In the genomic region with DNA sequence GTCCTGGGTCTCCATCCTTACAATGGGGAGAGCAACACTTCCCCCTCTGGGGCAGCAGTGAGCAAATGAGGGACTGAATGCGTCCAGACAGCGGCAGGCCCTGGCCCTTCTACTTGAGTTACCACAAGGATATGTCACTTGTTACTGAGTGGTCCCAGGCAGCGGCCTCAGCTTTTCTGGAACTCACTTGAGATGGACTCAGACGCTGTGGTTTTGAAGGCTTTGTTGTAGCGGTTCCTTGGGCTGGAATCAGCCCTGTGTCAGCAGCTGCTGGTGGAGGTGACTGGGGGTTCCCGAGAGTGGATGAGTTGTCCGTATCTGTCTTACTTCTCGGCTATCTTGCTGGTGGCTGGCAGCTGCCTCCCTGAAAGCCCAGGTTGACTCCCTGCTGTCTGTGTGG, we compare ENCODE assay signal across 11 cellular contexts.
DNase-seq lines count a peak whose midpoint lies in the region; ATAC-seq lines count a peak whose summit lies in the region.
"Had no signal": no experiment of that assay in that cellular context is flagged by ENCODE, and none has a peak within 500 bp of the region (broad histone marks: within the 10 kb centered on the region; RNA-seq: fewer than 3 reads in every experiment).

No MANE protein-coding gene starts in this region.

- 89 to 94% methylated on average over 8 of the region's 8 CpGs for WGBS in mesodermal cell (ENCODE audit: insufficient coverage in 2 of 2), 2 experiments

- H3K4me1 Mint-ChIP-seq in CD8-positive, alpha-beta memory T cell: peaks cover 8 to 40% (median 13%) of the 10 kb centered on the region in 3 donors
- H3K4me1 Mint-ChIP-seq in activated T-cell treated with anti-CD3 and anti-CD28 coated beads, Interleukin-2, amount 50 U/mL, for 72 hours (ENCODE audit: low read depth): peaks cover 57% of the 10 kb centered on the region

- H3K27ac Mint-ChIP-seq in CD8-positive, alpha-beta memory T cell: peak overlapping the region in 6 of 8 donors; percentile 29 to 79 (median 62)
- peak overlapping the region; percentile 90 for H3K27ac Mint-ChIP-seq in activated T-cell treated with anti-CD3 and anti-CD28 coated beads, Interleukin-2, amount 50 U/mL, for 72 hours

- H3K9me3 ChIP-seq in CD8-positive, alpha-beta memory T cell (ENCODE audit: low read length): no peaks in the 10 kb centered on the region
- no peaks in the 10 kb centered on the region for H3K9me3 ChIP-seq in mesodermal cell (ENCODE audit: control insufficient read depth, low read length)

- DNase-seq in CD8-positive, alpha-beta memory T cell: no peak
- peak; percentile 72 to 74 for DNase-seq in activated T-cell treated with anti-CD3 and anti-CD28 coated beads, Interleukin-2, amount 50 U/mL, for 72 hours
- DNase-seq in NCI-H1105 (lab: John Stamatoyannopoulos, UW) (no peak), superior temporal gyrus (ENCODE audit: extremely low spot score) (no peak), NCI-H526 (lab: John Stamatoyannopoulos, UW) (no peak), NCI-H1105 treated with DMSO at 0.1 percent for 48 hours (lab: John Stamatoyannopoulos, UW) (no peak)
- DNase-seq: DND-41 had no signal

- H3K4me3 ChIP-seq in CD8-positive, alpha-beta memory T cell (ENCODE audit: low read length): no peak overlapping the region
- no peak overlapping the region for H3K4me3 ChIP-seq in mesodermal cell (ENCODE audit: extremely low read depth, insufficient read depth, low read length, poor library complexity, severe bottlenecking)

- H3K9me3 Mint-ChIP-seq in CD8-positive, alpha-beta memory T cell: no peaks in the 10 kb centered on the region
- no peaks in the 10 kb centered on the region for H3K9me3 Mint-ChIP-seq in activated T-cell treated with anti-CD3 and anti-CD28 coated beads, Interleukin-2, amount 50 U/mL, for 72 hours

- H3K27me3 Mint-ChIP-seq in CD8-positive, alpha-beta memory T cell: no peaks in the 10 kb centered on the region
- no peaks in the 10 kb centered on the region for H3K27me3 Mint-ChIP-seq in activated T-cell treated with anti-CD3 and anti-CD28 coated beads, Interleukin-2, amount 50 U/mL, for 72 hours (ENCODE audit: low read depth)

- POLR2A ChIA-PET in CD8-positive, alpha-beta memory T cell (lab: Charles Lee): no interaction called here

- peak; percentile 65 for ATAC-seq in HG03064 (IDR thresholded peaks at IDR 0.05; ENCODE audit: low read depth, unreplicated experiment)
- peak; percentile 63 to 69 for ATAC-seq in activated T-cell treated with anti-CD3 and anti-CD28 coated beads, Interleukin-2, amount 50 U/mL, for 72 hours (replicated peaks in 1 of 2)
- ATAC-seq: esophagus mucosa, Right ventricle myocardium inferior had no signal

- H3K27ac ChIP-seq in CD8-positive, alpha-beta memory T cell (ENCODE audit: low read depth, low read length): no peak overlapping the region
- H3K27ac ChIP-seq in mesodermal cell (ENCODE audit: low read depth, low read length, severe bottlenecking): peak overlapping the region; percentile 47

- CTCF ChIA-PET in CD8-positive, alpha-beta memory T cell (lab: Charles Lee): interaction anchor here (0.6 kb wide), 1 partner anchor 9 kb away, joined by 3 read pairs; no protein-coding TSS in a partner anchor

- no peaks in the 10 kb centered on the region for H3K27me3 ChIP-seq in CD8-positive, alpha-beta memory T cell (ENCODE audit: insufficient read depth, low read length, poor library complexity, severe bottlenecking)

- no peaks in the 10 kb centered on the region for H3K36me3 ChIP-seq in CD8-positive, alpha-beta memory T cell (ENCODE audit: insufficient read depth, low read length)
- peaks cover 46% of the 10 kb centered on the region for H3K36me3 ChIP-seq in mesodermal cell (ENCODE audit: control insufficient read depth, insufficient read depth, low read length)

- H3K36me3 Mint-ChIP-seq in CD8-positive, alpha-beta memory T cell: peaks cover 0 to 4% (median 0%) of the 10 kb centered on the region in 3 donors
- peaks cover 2 to 8% of the 10 kb centered on the region in 2 donors for H3K36me3 Mint-ChIP-seq in activated T-cell treated with anti-CD3 and anti-CD28 coated beads, Interleukin-2, amount 50 U/mL, for 72 hours (ENCODE audit: insufficient read depth in 2 of 2)

- H3K4me1 ChIP-seq in CD8-positive, alpha-beta memory T cell (ENCODE audit: insufficient read depth, low read length): no peaks in the 10 kb centered on the region
- H3K4me1 ChIP-seq in mesodermal cell (ENCODE audit: control insufficient read depth, insufficient read depth, low read length, poor library complexity, severe bottlenecking): peaks cover 35% of the 10 kb centered on the region

- H3K4me3 Mint-ChIP-seq in CD8-positive, alpha-beta memory T cell: peak overlapping the region in 3 of 7 donors; percentile 5 to 68 (median 38)
- H3K4me3 Mint-ChIP-seq in activated T-cell treated with anti-CD3 and anti-CD28 coated beads, Interleukin-2, amount 50 U/mL, for 72 hours: peak overlapping the region; percentile 1 to 34

Comparison
In these comparisons a context has a peak if more than half of its experiments do, and no peak if none do; other contexts are left out.
1. DNase-seq: peak in activated T-cell treated with anti-CD3 and anti-CD28 coated beads, Interleukin-2, amount 50 U/mL, for 72 hours (2 of 2); none in CD8-positive, alpha-beta memory T cell (0 of 5), NCI-H1105 (single experiment), superior temporal gyrus (single experiment), NCI-H526 (0 of 2) and NCI-H1105 treated with DMSO at 0.1 percent for 48 hours (single experiment).